Comparison of ENCODE assay signal across 20 cellular contexts in the genomic region with DNA sequence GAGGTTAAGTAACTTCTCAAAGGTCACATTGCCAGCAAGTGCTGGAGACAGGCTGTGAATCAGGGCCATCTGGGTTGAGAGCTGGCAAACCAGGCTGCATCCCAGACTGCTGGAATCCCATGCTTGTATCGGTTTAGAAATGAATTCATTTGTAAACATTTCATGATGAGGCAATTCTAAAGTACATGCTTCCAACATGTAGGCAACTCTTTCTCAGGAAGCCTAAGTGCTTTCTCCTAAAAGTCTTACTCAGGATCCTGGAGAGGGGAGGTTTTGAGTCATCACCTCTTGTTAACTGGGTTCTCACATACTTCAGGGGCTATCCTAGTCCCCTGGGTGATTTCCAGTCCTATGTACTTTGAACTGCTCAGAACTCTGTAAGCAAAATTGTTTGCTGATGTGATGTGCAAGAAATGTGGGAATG.
DNase-seq lines count a peak whose midpoint lies in the region; ATAC-seq and TF ChIP-seq lines count a peak whose summit lies in the region.
"Had no signal": no experiment of that assay in that cellular context is flagged by ENCODE, and none has a peak within 500 bp of the region (broad histone marks: within the 10 kb centered on the region; RNA-seq: fewer than 3 reads in every experiment).

No MANE protein-coding gene starts in this region.

- intact Hi-C loops in body of pancreas (cut with DNase I), result no loop called here
- intact Hi-C loops in uterus (cut with DNase I; ENCODE audit: low total_unique reads), result no loop called here
- intact Hi-C loops in OCI-LY7 (cut with micrococcal nuclease; ENCODE audit: unreplicated experiment), result no loop called here

- CTCF ChIA-PET in SK-N-SH (lab: Yijun Ruan, JAX) (no interaction called here), OCI-LY7 (lab: Charles Lee; ENCODE audit: unreplicated experiment) (no interaction called here)

- WGBS in body of pancreas, 2 donors, result 18 to 22% methylated on average over 1 of the region's 1 CpG
- WGBS in hepatocyte (ENCODE audit: low lambda C conversion rate, missing lambda C conversion rate), result 45% methylated on average over 1 of the region's 1 CpG
- 58% methylated on average over 1 of the region's 1 CpG for WGBS in SK-N-SH (ENCODE audit: low lambda C conversion rate)

- H3K27me3 ChIP-seq in body of pancreas (no peaks in the 10 kb centered on the region), hepatocyte (no peaks in the 10 kb centered on the region), uterus (no peaks in the 10 kb centered on the region), SK-N-SH (ENCODE audit: insufficient read depth) (no peaks in the 10 kb centered on the region)
- H3K27me3 ChIP-seq: adrenal gland had no signal

- TF ChIP-seq EP300 in SK-N-SH (IDR thresholded peaks at IDR 0.05; ENCODE audit: borderline replicate concordance in 1 of 2, low read depth in 1 of 2, low read length in 1 of 2), result no peak

- no peak for TF ChIP-seq RAD21 in SK-N-SH (IDR thresholded peaks at IDR 0.05; ENCODE audit: low read length)

- H2AFZ ChIP-seq in hepatocyte (no peak overlapping the region), SK-N-SH (ENCODE audit: low read depth) (no peak overlapping the region), OCI-LY7 (ENCODE audit: low read length) (no peak overlapping the region)

- peaks cover 2% of the 10 kb centered on the region for H3F3A ChIP-seq in SK-N-SH (replicated peaks; ENCODE audit: insufficient read depth)

- ATAC-seq in body of pancreas (peak; percentile 55), HG03457 (IDR thresholded peaks at IDR 0.05; ENCODE audit: unreplicated experiment) (no peak)
- ATAC-seq: activated CD4-positive, alpha-beta T cell treated with anti-CD3 and anti-CD28 coated beads for 36 hours; activated T-cell treated with anti-CD3 and anti-CD28 coated beads, Interleukin-2, amount 50 U/mL, for 4 hours; right cardiac atrium; stimulated activated naive CD8-positive, alpha-beta T cell treated with anti-CD3 and anti-CD28 coated beads, Interleukin-15, Interleukin-2, amounts not matched to agents 100 U/mL and 50 U/mL, for 24 hours; T-helper 17 cell had no signal

- TF ChIP-seq CTCF in body of pancreas (IDR thresholded peaks at IDR 0.05), result no peak
- TF ChIP-seq CTCF in hepatocyte (IDR thresholded peaks at IDR 0.05; ENCODE audit: poor library complexity), result no peak
- no peak for TF ChIP-seq CTCF in uterus (IDR thresholded peaks at IDR 0.05)
- TF ChIP-seq CTCF in SK-N-SH (IDR thresholded peaks at IDR 0.05), result no peak
- TF ChIP-seq CTCF in OCI-LY7 (conservative IDR thresholded peaks at IDR 0.05; ENCODE audit: low read length), result no peak

- BruUV-seq in OCI-LY7 (replicated peaks; lab: Mats Ljungman, UMichigan), result no TSS peak

- H3K79me2 ChIP-seq in hepatocyte (no peaks in the 10 kb centered on the region), SK-N-SH (ENCODE audit: insufficient read depth) (no peaks in the 10 kb centered on the region), OCI-LY7 (ENCODE audit: insufficient read depth, low read depth, low read length) (no peaks in the 10 kb centered on the region)

- H3K36me3 ChIP-seq in body of pancreas (replicated peaks in 1 of 2; ENCODE audit: insufficient read depth in 1 of 2, low read depth in 2 of 2) (no peaks in the 10 kb centered on the region), hepatocyte (replicated peaks; ENCODE audit: insufficient read depth, low read depth) (no peaks in the 10 kb centered on the region), uterus (no peaks in the 10 kb centered on the region), SK-N-SH (replicated peaks in 1 of 2; ENCODE audit: control insufficient read depth in 1 of 2, insufficient read depth in 2 of 2, low read length in 1 of 2) (no peaks in the 10 kb centered on the region), OCI-LY7 (ENCODE audit: insufficient read depth, low read length) (no peaks in the 10 kb centered on the region)
- H3K36me3 ChIP-seq: adrenal gland had no signal

- H3K9me2 ChIP-seq in hepatocyte (replicated peaks; ENCODE audit: insufficient read depth), result no peaks in the 10 kb centered on the region
- no peaks in the 10 kb centered on the region for H3K9me2 ChIP-seq in SK-N-SH
- no peaks in the 10 kb centered on the region for H3K9me2 ChIP-seq in OCI-LY7 (ENCODE audit: insufficient read depth, low read length)

- H3K4me2 ChIP-seq in hepatocyte, result no peak overlapping the region
- H3K4me2 ChIP-seq in SK-N-SH, result no peak overlapping the region
- H3K4me2 ChIP-seq in OCI-LY7 (ENCODE audit: low read length), result no peak overlapping the region

- POLR2A ChIA-PET in SK-N-SH (lab: Yijun Ruan, JAX), result no interaction called here
- POLR2A ChIA-PET in OCI-LY7 (lab: Charles Lee), result no interaction called here

- H3K4me1 ChIP-seq in body of pancreas (peaks cover 53% of the 10 kb centered on the region), hepatocyte (ENCODE audit: insufficient read depth) (peaks cover 6% of the 10 kb centered on the region), uterus (peaks cover 7 to 10% of the 10 kb centered on the region in 2 donors), SK-N-SH (ENCODE audit: control insufficient read depth in 1 of 2, insufficient read depth in 2 of 2, low read depth in 1 of 2, low read length in 1 of 2) (peaks cover 0 to 2% of the 10 kb centered on the region in 2 experiments; a peak in 1 of 4 replicates), OCI-LY7 (ENCODE audit: insufficient read depth, low read length, poor library complexity, severe bottlenecking) (no peaks in the 10 kb centered on the region)
- H3K4me1 ChIP-seq: adrenal gland had no signal

- H3K27ac ChIP-seq in body of pancreas (peak overlapping the region in 3 of 4 donors; percentile 34 to 87 (median 60)), hepatocyte (no peak overlapping the region), uterus (peak overlapping the region; percentile 92 to 95), SK-N-SH (ENCODE audit: low read depth in 2 of 2, low read length in 1 of 2) (no peak overlapping the region), OCI-LY7 (ENCODE audit: low read depth, low read length, poor library complexity, severe bottlenecking) (no peak overlapping the region)
- H3K27ac ChIP-seq: adrenal gland had no signal

- TF ChIP-seq POLR2A in body of pancreas (IDR thresholded peaks at IDR 0.05), result no peak
- no peak for TF ChIP-seq POLR2A in uterus (IDR thresholded peaks at IDR 0.05)

- H4K20me1 ChIP-seq in hepatocyte (ENCODE audit: insufficient read depth, poor library complexity, severe bottlenecking) (no peaks in the 10 kb centered on the region), SK-N-SH (ENCODE audit: insufficient read depth) (no peaks in the 10 kb centered on the region), OCI-LY7 (ENCODE audit: insufficient read depth, low read length) (no peaks in the 10 kb centered on the region)

- H3K4me3 ChIP-seq in body of pancreas (no peak overlapping the region), hepatocyte (no peak overlapping the region), uterus (no peak overlapping the region), SK-N-SH (ENCODE audit: low read depth in 2 of 2, low read length in 1 of 2) (no peak overlapping the region), OCI-LY7 (ENCODE audit: low read depth, low read length, poor library complexity, severe bottlenecking) (no peak overlapping the region)
- H3K4me3 ChIP-seq: adrenal gland had no signal

- H3K9ac ChIP-seq in SK-N-SH, result no peak overlapping the region

- no peaks in the 10 kb centered on the region for H3K9me3 ChIP-seq in body of pancreas
- no peaks in the 10 kb centered on the region for H3K9me3 ChIP-seq in hepatocyte (ENCODE audit: low read depth)
- H3K9me3 ChIP-seq in uterus, result no peaks in the 10 kb centered on the region
- no peaks in the 10 kb centered on the region for H3K9me3 ChIP-seq in SK-N-SH
- no peaks in the 10 kb centered on the region for H3K9me3 ChIP-seq in OCI-LY7 (ENCODE audit: low read length)
- H3K9me3 ChIP-seq: adrenal gland had no signal

- DNase-seq in GM04504 (ENCODE audit: low read depth), result peak; percentile 81
- peak; percentile 64 to 79 (median 77) for DNase-seq in body of pancreas
- DNase-seq in hepatocyte (ENCODE audit: low spot score), result peak; percentile 58
- DNase-seq in uterus, result no peak
- DNase-seq in SK-N-SH, result no peak
- DNase-seq in OCI-LY7 (ENCODE audit: low spot score), result no peak
- DNase-seq: activated CD4-positive, alpha-beta T cell treated with anti-CD3 and anti-CD28 coated beads for 36 hours; activated T-cell treated with anti-CD3 and anti-CD28 coated beads, Interleukin-2, amount 50 U/mL, for 4 hours; adrenal gland; Calu3; glutamatergic neuron; kidney glomerular epithelial cell; naive B cell; NCI-H1417; NCI-H524; right cardiac atrium; RPMI8226; stimulated activated naive CD8-positive, alpha-beta T cell treated with anti-CD3 and anti-CD28 coated beads, Interleukin-15, Interleukin-2, amounts not matched to agents 100 U/mL and 50 U/mL, for 24 hours; T-helper 17 cell had no signal

TF ChIP-seq in SK-N-SH, 30 proteins besides CTCF, POLR2A, EP300 and RAD21 (continues in another document):
- TF ChIP-seq RFX5 (IDR thresholded peaks at IDR 0.05; ENCODE audit: low read length) (no peak), TEAD4 (IDR thresholded peaks at IDR 0.05; ENCODE audit: borderline replicate concordance, insufficient read depth) (no peak), TCF12 (IDR thresholded peaks at IDR 0.05) (no peak), NFIC (IDR thresholded peaks at IDR 0.05; ENCODE audit: borderline replicate concordance) (no peak), JUND (IDR thresholded peaks at IDR 0.05) (no peak), SMC3 (IDR thresholded peaks at IDR 0.05; ENCODE audit: low read depth, low read length) (no peak), TAF1 (IDR thresholded peaks at IDR 0.05; ENCODE audit: borderline replicate concordance, low read depth, low read length) (no peak), SIN3A (IDR thresholded peaks at IDR 0.05; ENCODE audit: borderline replicate concordance, low read depth, low read length) (no peak), FOXJ3 (CRISPR knock-in tag; IDR thresholded peaks at IDR 0.05) (no peak), RXRA (IDR thresholded peaks at IDR 0.05; ENCODE audit: borderline replicate concordance, low read depth) (no peak), YY1 (IDR thresholded peaks at IDR 0.05; ENCODE audit: low read depth) (no peak), MXI1 (IDR thresholded peaks at IDR 0.05; ENCODE audit: low read depth, low read length) (no peak), EZH2phosphoT487 (IDR thresholded peaks at IDR 0.05; ENCODE audit: borderline replicate concordance, low read depth) (no peak), FOXM1 (IDR thresholded peaks at IDR 0.05; ENCODE audit: low read depth) (no peak)

Comparison
In these comparisons a context has a peak if more than half of its experiments do, and no peak if none do; other contexts are left out.
1. DNase-seq: peak in GM04504 (single experiment), body of pancreas (4 of 4) and hepatocyte (single experiment); none in uterus (0 of 2), SK-N-SH (single experiment) and OCI-LY7 (single experiment).
2. H3K27ac ChIP-seq: peak in body of pancreas (3 of 4) and uterus (2 of 2); none in hepatocyte (single experiment), SK-N-SH (0 of 2) and OCI-LY7 (single experiment).